ENCODE assay signal across 1 cellular context in genomic region chr12:119876761-119877638, GRCh38.
A peak's percentile ranks its signal among the peaks of the same experiment; 100 is the strongest.
TF ChIP-seq lines count a peak whose summit lies in the region.

Gene CIT (minus strand): TSS chr12:119877320. CDS start chr12:119876168, 1,152 bp downstream.

TF ChIP-seq in K562, 482 proteins besides CTCF, POLR2A, EP300 and RAD21 (continued from another document):
- TF ChIP-seq ZNF518B (CRISPR knock-in tag; IDR thresholded peaks at IDR 0.05) (no peak), BCOR (IDR thresholded peaks at IDR 0.05) (no peak), LCOR (CRISPR knock-in tag; IDR thresholded peaks at IDR 0.05) (peak; percentile 19; the same call in 1 of the 2 replicates), HNRNPH1 (optimal IDR thresholded peaks at IDR 0.05; ENCODE audit: low read depth, low read length) (no peak), ATF3 (IDR thresholded peaks at IDR 0.05) (no peak), ATF3 (CRISPR knock-in tag; conservative IDR thresholded peaks at IDR 0.05) (no peak), THRB (CRISPR knock-in tag; conservative IDR thresholded peaks at IDR 0.05) (no peak), PML (IDR thresholded peaks at IDR 0.05; ENCODE audit: low read length) (peak; percentile 28; the same call in 1 of the 2 replicates), MECOM (CRISPR knock-in tag; IDR thresholded peaks at IDR 0.05) (no peak), ZNF175 (CRISPR knock-in tag; IDR thresholded peaks at IDR 0.05; ENCODE audit: low read depth) (no peak), ETV5 (CRISPR knock-in tag; IDR thresholded peaks at IDR 0.05; ENCODE audit: low read depth) (peak; percentile 39; the same call in 1 of the 2 replicates), BDP1 (IDR thresholded peaks at IDR 0.05; ENCODE audit: insufficient read depth, insufficient read length) (no peak), THAP12 (CRISPR knock-in tag; IDR thresholded peaks at IDR 0.05) (no peak), ILK (tag; IDR thresholded peaks at IDR 0.05; ENCODE audit: borderline replicate concordance, low read depth) (no peak), ZBTB7A (IDR thresholded peaks at IDR 0.05; ENCODE audit: borderline replicate concordance, control insufficient read depth, low read depth, low read length) (peak; percentile 82), CBX5 (IDR thresholded peaks at IDR 0.05; ENCODE audit: borderline replicate concordance, low read depth) (no peak), ZNF232 (CRISPR knock-in tag; IDR thresholded peaks at IDR 0.05) (0 out of 2 replicates have a peak, but pooled peaks have one; percentile 36), ZNF830 (CRISPR knock-in tag; IDR thresholded peaks at IDR 0.05) (no peak)
